Comparison of ENCODE assay signal across 26 cellular contexts in the genomic region with DNA sequence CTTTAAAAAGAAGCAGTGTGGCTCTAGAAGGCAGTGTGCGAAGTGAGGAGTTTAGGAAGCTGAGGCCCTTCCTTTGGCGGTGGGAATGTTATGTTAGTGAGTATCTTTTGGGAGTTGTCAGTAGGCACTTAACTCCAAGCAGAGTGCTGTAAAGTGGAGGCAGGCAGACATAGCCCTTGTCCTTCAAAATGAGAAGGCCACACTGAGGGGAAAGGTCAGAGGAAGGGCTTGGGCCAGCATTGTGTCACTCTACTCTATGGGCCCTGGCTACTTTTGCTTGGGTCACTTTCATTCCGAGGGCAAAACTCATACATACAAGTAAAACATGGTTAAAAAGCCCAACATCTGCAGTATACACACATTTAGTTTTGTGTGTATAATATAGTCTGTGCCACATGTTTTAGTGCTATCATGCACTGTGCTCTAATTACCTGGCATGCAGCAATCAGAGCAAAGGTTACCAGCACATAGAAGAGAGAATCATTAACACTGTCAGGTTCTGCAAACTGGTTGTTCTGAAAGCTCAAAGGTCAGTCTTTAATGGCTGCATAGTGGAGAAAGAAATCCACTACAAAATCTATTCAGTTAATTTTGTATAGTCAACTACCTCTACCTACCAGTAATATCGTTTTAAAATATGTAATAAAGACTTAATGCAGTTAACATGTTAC.
"Had no signal": no experiment of that assay in that cellular context is flagged by ENCODE, and none has a peak within 500 bp of the region (broad histone marks: within the 10 kb centered on the region; RNA-seq: fewer than 3 reads in every experiment).

No MANE protein-coding gene starts in this region.

- H3K4me3 Mint-ChIP-seq: activated B cell treated with CpG ODN at 0.5 μM for 24 hours; activated CD4-positive, alpha-beta T cell treated with anti-CD3 and anti-CD28 coated beads for 36 hours; activated naive CD8-positive, alpha-beta T cell treated with anti-CD3 and anti-CD28 coated beads for 36 hours; activated T-cell treated with anti-CD3 and anti-CD28 coated beads, Interleukin-2, amount 50 U/mL, for 4 hours; dendritic cell treated with granulocyte-macrophage colony-stimulating factor and Interleukin-4, amounts not matched to agents 40 ng/mL and 50 ng/mL, for 4 days; memory B cell; naive B cell; neural progenitor cell; T-helper 1 cell treated with Interleukin-12 subunit alpha and Interleukin-12 subunit beta and Interleukin-4 antibody, amounts not matched to agents 30 μg/mL and 1 μg/mL, for 36 hours had no signal

- DNase-seq: activated B cell treated with CpG ODN at 0.5 μM for 24 hours; activated CD4-positive, alpha-beta T cell treated with anti-CD3 and anti-CD28 coated beads for 36 hours; activated CD4-positive, alpha-beta T cell treated with anti-CD3 and anti-CD28 coated beads, Interleukin-2, amount 50 U/mL, for 48 hours; activated CD8-positive, alpha-beta memory T cell treated with anti-CD3 and anti-CD28 coated beads, Interleukin-2, amount 50 U/mL, for 48 hours; activated naive CD4-positive, alpha-beta T cell treated with Interleukin-2 at 50 U/mL for 16 hours; activated naive CD8-positive, alpha-beta T cell treated with anti-CD3 and anti-CD28 coated beads for 36 hours; activated T-cell treated with anti-CD3 and anti-CD28 coated beads, Interleukin-2, amount 50 U/mL, for 4 hours; amniotic stem cell; effector CD4-positive, alpha-beta T cell; foreskin fibroblast; heart right ventricle; left lung; naive B cell; posterior cingulate gyrus; spleen; stimulated activated CD4-positive, alpha-beta T cell treated with anti-CD3 and anti-CD28 coated beads, Interleukin-4, amount 100 ng/mL, for 1 hour; stimulated activated naive CD4-positive, alpha-beta T cell treated with Interleukin-2 at 50 U/mL for 16 hours; T1000 had no signal

- H3K27me3 ChIP-seq: heart right ventricle, left lung, neural progenitor cell, spleen had no signal

- H3K36me3 ChIP-seq: heart right ventricle, left lung, thoracic aorta had no signal

- H3K4me1 ChIP-seq: heart right ventricle, left lung had no signal

- H3K27me3 Mint-ChIP-seq: dendritic cell treated with granulocyte-macrophage colony-stimulating factor and Interleukin-4, amounts not matched to agents 40 ng/mL and 50 ng/mL, for 4 days had no signal

- H3K4me1 Mint-ChIP-seq: activated B cell treated with CpG ODN at 0.5 μM for 24 hours; activated CD4-positive, alpha-beta T cell treated with anti-CD3 and anti-CD28 coated beads for 36 hours; memory B cell; naive B cell; neural progenitor cell had no signal

- H3K27ac ChIP-seq: heart right ventricle, left lung, neural progenitor cell, spleen, thoracic aorta had no signal

- ATAC-seq: activated CD4-positive, alpha-beta T cell treated with anti-CD3 and anti-CD28 coated beads for 36 hours; activated T-cell treated with anti-CD3 and anti-CD28 coated beads, Interleukin-2, amount 50 U/mL, for 4 hours; heart right ventricle; left lung had no signal

- H3K4me2 ChIP-seq: neural progenitor cell had no signal

- H3K4me3 ChIP-seq: heart right ventricle, left lung, neural progenitor cell, spleen, thoracic aorta had no signal

- H2AFZ ChIP-seq: neural progenitor cell had no signal

- H3K27ac Mint-ChIP-seq: activated B cell treated with CpG ODN at 0.5 μM for 24 hours; activated CD4-positive, alpha-beta T cell treated with anti-CD3 and anti-CD28 coated beads for 36 hours; activated naive CD8-positive, alpha-beta T cell treated with anti-CD3 and anti-CD28 coated beads for 36 hours; activated T-helper 2 cell treated with anti-CD3 and anti-CD28 coated beads, Interferon-gamma antibody, Interleukin-2, Interleukin-4, amounts not matched to agents 10 μg/mL and 5 μg/mL and 100 μg/mL, durations not matched to agents 14 hours and 24 hours and 36 hours; dendritic cell treated with granulocyte-macrophage colony-stimulating factor and Interleukin-4, amounts not matched to agents 40 ng/mL and 50 ng/mL, for 4 days; memory B cell; naive B cell; neural progenitor cell; T-helper 1 cell treated with Interleukin-12 subunit alpha and Interleukin-12 subunit beta and Interleukin-4 antibody, amounts not matched to agents 30 μg/mL and 1 μg/mL, for 36 hours had no signal

- H3K9ac ChIP-seq: neural progenitor cell had no signal

- FAIRE-seq: endometrium, keratinocyte had no signal
